ENCODE assay signal across 8 cellular contexts in the genomic region with DNA sequence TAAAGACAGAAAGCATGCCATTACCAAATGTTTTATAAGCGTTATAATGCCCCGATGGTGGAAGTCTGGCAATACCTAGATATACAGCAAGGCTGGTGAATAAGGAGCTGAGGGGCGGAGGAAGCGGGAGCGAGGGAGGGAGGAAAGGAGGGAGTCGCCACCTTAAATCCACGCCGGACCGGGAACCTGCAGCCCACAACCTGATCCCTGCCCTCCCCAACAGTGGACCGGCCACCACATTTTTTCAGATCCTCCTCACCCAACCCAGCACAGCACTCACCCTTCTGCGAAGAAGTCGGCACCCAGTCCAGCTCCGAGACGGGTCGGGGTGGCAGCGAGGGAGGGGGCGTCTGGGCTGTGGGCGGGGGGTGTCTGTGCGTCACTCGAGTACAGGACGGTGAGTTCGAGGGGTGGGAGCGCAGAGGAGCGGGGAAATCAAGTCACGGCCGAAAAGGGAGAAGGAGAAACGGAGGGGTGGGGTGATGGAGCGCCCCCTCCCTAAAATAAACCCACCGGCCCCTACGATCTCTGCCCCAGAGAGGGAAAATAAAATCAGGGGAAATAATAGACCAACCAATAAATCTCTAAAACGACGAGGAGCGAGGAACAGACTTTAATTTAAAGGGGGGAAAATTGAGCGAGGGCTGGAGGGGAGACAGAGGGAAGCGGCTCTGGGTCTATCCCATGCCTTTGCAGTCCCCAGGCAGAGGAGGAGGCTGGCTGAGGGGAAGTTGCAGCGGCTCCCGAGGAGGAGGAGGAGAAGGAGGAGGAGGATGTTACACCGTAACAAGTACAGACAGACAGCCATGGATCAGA.
DNase-seq lines count a peak whose midpoint lies in the region; ATAC-seq lines count a peak whose summit lies in the region.

No MANE protein-coding gene starts in this region.

- in situ Hi-C loops in G401 (cut with HindIII; ENCODE audit: low sequenced_read_pairs), result no loop called here

- peak overlapping the region; percentile 95 to 96 for H3K4me3 ChIP-seq in mucosa of rectum (ENCODE audit: low read length in 2 of 2)

- no peaks in the 10 kb centered on the region for H3K36me3 ChIP-seq in mucosa of rectum (ENCODE audit: control insufficient read depth in 2 of 2, insufficient read depth in 2 of 2, low read length in 2 of 2)

- ATAC-seq in esophagus mucosa (peak; percentile 0), HG02970 (IDR thresholded peaks at IDR 0.05; ENCODE audit: low FRiP score, unreplicated experiment) (no peak), HG03354 (IDR thresholded peaks at IDR 0.05; ENCODE audit: poor library complexity, severe bottlenecking, unreplicated experiment) (no peak)
- ATAC-seq in stimulated activated naive CD8-positive, alpha-beta T cell treated with anti-CD3 and anti-CD28 coated beads, Interleukin-15, Interleukin-2, amounts not matched to agents 100 U/mL and 50 U/mL, for 24 hours, result no peak

- H3K4me1 ChIP-seq in mucosa of rectum (ENCODE audit: control insufficient read depth in 2 of 2, insufficient read depth in 2 of 2, low read length in 2 of 2), result peaks cover 7 to 10% of the 10 kb centered on the region in 2 donors

- no peaks in the 10 kb centered on the region for H3K9me3 ChIP-seq in mucosa of rectum (ENCODE audit: control insufficient read depth in 2 of 2, low read length in 2 of 2)

- H3K27ac ChIP-seq in mucosa of rectum (ENCODE audit: low read depth in 2 of 2, low read length in 2 of 2), result peak overlapping the region; percentile 94 to 95

- peak overlapping the region; percentile 93 to 99 for H3K9ac ChIP-seq in mucosa of rectum (ENCODE audit: low read depth in 1 of 2, low read length in 2 of 2)

- DNase-seq in G401 (ENCODE audit: low spot score), result peak; percentile 87
- peak; percentile 70 for DNase-seq in NCI-H2227 (lab: John Stamatoyannopoulos, UW; ENCODE audit: unreplicated experiment)
- DNase-seq in activated T-cell treated with anti-CD3 and anti-CD28 coated beads, Interleukin-2, amount 50 U/mL, for 48 hours, result peak; percentile 47 to 55
- DNase-seq in stimulated activated naive CD8-positive, alpha-beta T cell treated with anti-CD3 and anti-CD28 coated beads, Interleukin-15, Interleukin-2, amounts not matched to agents 100 U/mL and 50 U/mL, for 24 hours, result peak; percentile 58

- H3K27me3 ChIP-seq in mucosa of rectum (ENCODE audit: control insufficient read depth in 2 of 2, insufficient read depth in 2 of 2, low read length in 2 of 2), result no peaks in the 10 kb centered on the region
